Comparison of ENCODE assay signal across 15 cellular contexts in the genomic region with DNA sequence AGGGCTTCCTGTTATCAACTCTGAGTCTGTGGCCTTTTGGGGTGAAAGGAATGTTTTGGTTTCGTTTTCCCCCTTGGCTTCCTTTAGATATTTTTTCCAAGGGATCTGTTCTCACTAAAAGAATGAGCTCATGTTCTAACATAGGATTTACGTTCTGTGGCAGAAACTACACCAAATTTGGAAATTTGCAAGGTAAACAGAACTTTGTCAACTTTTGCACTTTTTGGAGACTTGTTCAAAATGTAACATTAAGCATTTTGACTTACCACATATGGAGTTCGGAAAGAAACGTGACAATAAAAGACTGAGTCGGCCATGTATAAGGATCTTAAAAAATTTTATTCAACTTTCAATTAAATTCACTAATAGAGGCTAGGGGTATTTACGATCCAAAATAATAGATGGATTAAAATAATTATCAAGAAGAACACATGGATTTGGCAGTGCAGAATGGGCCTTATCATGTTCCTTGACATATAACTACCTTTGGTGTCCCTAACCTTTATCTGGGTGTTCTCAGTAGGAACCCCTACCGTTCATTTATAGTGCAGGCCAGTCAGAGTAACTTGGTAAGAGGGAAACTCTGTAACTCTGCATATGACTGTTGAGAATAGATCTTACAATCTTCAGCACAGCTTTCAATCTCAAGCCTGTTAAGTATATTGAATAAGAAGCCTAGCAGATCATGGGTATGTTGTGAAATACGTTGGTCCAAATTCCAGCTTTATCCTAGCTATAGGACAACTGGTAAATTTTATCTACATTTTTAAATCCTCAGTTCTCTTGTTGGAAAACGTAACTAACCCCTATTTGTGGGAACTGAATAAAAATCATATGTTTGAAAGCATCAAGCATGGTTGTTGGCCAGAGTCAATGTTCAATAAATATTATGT. TPM values are rescaled to one million over a fixed set of nuclear protein-coding genes. Genes with fewer than 3 reads are reported as not detected.
A peak's percentile ranks its signal among the peaks of the same experiment; 100 is the strongest.
DNase-seq lines count a peak whose midpoint lies in the region; ATAC-seq, FAIRE-seq and TF ChIP-seq lines count a peak whose summit lies in the region.
"Had no signal": no experiment of that assay in that cellular context is flagged by ENCODE, and none has a peak within 500 bp of the region (broad histone marks: within the 10 kb centered on the region; RNA-seq: fewer than 3 reads in every experiment).

No MANE protein-coding gene starts in this region.

- CTCF ChIA-PET in mammary epithelial cell (lab: Charles Lee; ENCODE audit: low non-redundant PET) = no interaction called here
- CTCF ChIA-PET in HepG2 (lab: Yijun Ruan, JAX; ENCODE audit: low intra/inter-chr PET ratio, low total read pairs) = no interaction called here
- CTCF ChIA-PET in GM10248 (lab: Yijun Ruan, JAX) = interaction anchor here (1.3 to 7.6 kb wide), 2 partner anchors 9 to 12 kb away, joined by 4 to 75 read pairs; partner anchors contain the start of gene CPED1

- H3K4me3 ChIP-seq in mammary epithelial cell (replicated peaks in 1 of 3; ENCODE audit: insufficient read depth in 1 of 3, low read depth in 2 of 3, low read length in 3 of 3) (peak overlapping the region in 1 of 3 experiments; percentile 11), HepG2 (replicated peaks in 1 of 3; ENCODE audit: insufficient read depth in 1 of 3, low read depth in 2 of 3, low read length in 3 of 3) (no peak overlapping the region), tibial artery (peak overlapping the region; percentile 20 to 37)
- H3K4me3 ChIP-seq: Peyer's patch had no signal

- H4K20me1 ChIP-seq in mammary epithelial cell (ENCODE audit: insufficient read depth, low read length) = no peaks in the 10 kb centered on the region
- no peaks in the 10 kb centered on the region for H4K20me1 ChIP-seq in HepG2 (ENCODE audit: insufficient read depth, low read length)

- no peak overlapping the region for H3K9ac ChIP-seq in mammary epithelial cell (ENCODE audit: insufficient read depth, low read length)
- H3K9ac ChIP-seq in HepG2 (ENCODE audit: insufficient read depth, low read depth, low read length) = no peak overlapping the region

- no peak overlapping the region for H3K27ac ChIP-seq in mammary epithelial cell (ENCODE audit: insufficient read depth, low read depth, low read length)
- no peak overlapping the region for H3K27ac ChIP-seq in HepG2 (ENCODE audit: extremely low read length, insufficient read depth, low read length)
- H3K27ac ChIP-seq in tibial artery = peak overlapping the region; percentile 85 to 89
- H3K27ac ChIP-seq: epithelial cell of prostate had no signal

- H2AFZ ChIP-seq in mammary epithelial cell (ENCODE audit: low read depth, low read length) = no peak overlapping the region
- no peak overlapping the region for H2AFZ ChIP-seq in HepG2 (ENCODE audit: low read length)

- peak overlapping the region; percentile 39 for H3K4me2 ChIP-seq in mammary epithelial cell (ENCODE audit: insufficient read depth, low read depth, low read length)
- peak overlapping the region; percentile 12; the same call in 1 of the 2 replicates for H3K4me2 ChIP-seq in HepG2 (ENCODE audit: low read depth, low read length)

- TF ChIP-seq POLR2A in HepG2 (IDR thresholded peaks at IDR 0.05; ENCODE audit: insufficient read depth in 1 of 2, low read depth in 2 of 2, low read length in 2 of 2) = no peak

- DNase-seq in LoVo (ENCODE audit: low spot score) (peak; percentile 32), mammary epithelial cell (no peak), HepG2 (ENCODE audit: low spot score) (no peak), tibial artery (no peak), NCI-H345 treated with DMSO at 0.1 percent for 48 hours (lab: John Stamatoyannopoulos, UW; ENCODE audit: unreplicated experiment) (no peak), GM10248 (ENCODE audit: extremely low spot score) (no peak)
- DNase-seq: activated CD4-positive, alpha-beta T cell treated with anti-CD3 and anti-CD28 coated beads for 48 hours; activated naive CD4-positive, alpha-beta T cell treated with anti-CD3 and anti-CD28 coated beads, Interleukin-2, amount 50 U/mL, for 16 hours; mesendoderm; NCI-H187 treated with DMSO at 0.1 percent for 48 hours; Peyer's patch; stimulated activated CD4-positive, alpha-beta T cell treated with anti-CD3 and anti-CD28 coated beads, Interleukin-15, amount 100 ng/mL, for 24 hours; stimulated activated naive CD8-positive, alpha-beta T cell treated with anti-CD3 and anti-CD28 coated beads, Interleukin-15, amount 100 ng/mL, for 72 hours had no signal

- H3K9me3 ChIP-seq in mammary epithelial cell (replicated peaks; ENCODE audit: insufficient read depth, low read length) (no peaks in the 10 kb centered on the region), HepG2 (ENCODE audit: low read length) (no peaks in the 10 kb centered on the region), tibial artery (no peaks in the 10 kb centered on the region)
- H3K9me3 ChIP-seq: Peyer's patch had no signal

- in situ Hi-C loops in mammary epithelial cell (cut with MboI; ENCODE audit: low sequenced_read_pairs in 2 of 2) = no loop called here
- in situ Hi-C loops in HepG2 (cut with HindIII; ENCODE audit: extremely low pct_ligation_motif_present, low pct_unique_long_range_greater_than_20kb) = no loop called here

- H3K36me3 ChIP-seq in mammary epithelial cell (ENCODE audit: insufficient read depth, low read length) = no peaks in the 10 kb centered on the region
- H3K36me3 ChIP-seq in HepG2 (replicated peaks in 1 of 2; ENCODE audit: control insufficient read depth in 1 of 2, insufficient read depth in 2 of 2, low read length in 2 of 2) = no peaks in the 10 kb centered on the region
- H3K36me3 ChIP-seq in tibial artery = no peaks in the 10 kb centered on the region
- H3K36me3 ChIP-seq: Peyer's patch had no signal

- FAIRE-seq in HepG2 (lab: Jason Lieb, UNC) = no peak

- no peaks in the 10 kb centered on the region for H3K27me3 ChIP-seq in mammary epithelial cell (ENCODE audit: insufficient read depth, low read length)
- no peaks in the 10 kb centered on the region for H3K27me3 ChIP-seq in HepG2 (ENCODE audit: control insufficient read depth in 1 of 2, insufficient read depth in 2 of 2, low read length in 2 of 2)
- no peaks in the 10 kb centered on the region for H3K27me3 ChIP-seq in tibial artery
- H3K27me3 ChIP-seq: Peyer's patch had no signal

- TF ChIP-seq CTCF in mammary epithelial cell (conservative IDR thresholded peaks at IDR 0.05 in 1 of 2, IDR thresholded peaks at IDR 0.05 in 1 of 2; ENCODE audit: extremely low read depth in 1 of 2, insufficient read depth in 1 of 2, low read depth in 1 of 2, low read length in 2 of 2) = no peak
- TF ChIP-seq CTCF in HepG2 (CRISPR knock-in tag; IDR thresholded peaks at IDR 0.05) = no peak
- TF ChIP-seq CTCF in tibial artery (IDR thresholded peaks at IDR 0.05) = no peak
- TF ChIP-seq CTCF in GM10248 (IDR thresholded peaks at IDR 0.05; ENCODE audit: control extremely low read depth, extremely low read depth, low read depth, missing control alignments) = no peak

- POLR2A ChIA-PET in HepG2 (lab: Yijun Ruan, JAX) (no interaction called here), GM10248 (lab: Yijun Ruan, JAX) (no interaction called here)

- no peak for TF ChIP-seq RAD21 in HepG2 (CRISPR knock-in tag; IDR thresholded peaks at IDR 0.05)

- intact Hi-C loops in mammary epithelial cell (cut with micrococcal nuclease) = no loop called here
- intact Hi-C loops in HepG2 (cut with micrococcal nuclease; ENCODE audit: unreplicated experiment) = no loop called here
- intact Hi-C loops in tibial artery (cut with DNase I; ENCODE audit: low total_unique reads) = no loop called here

- dilution Hi-C loops in mammary epithelial cell (cut with HindIII; ENCODE audit: low sequenced_read_pairs) = no loop called here

- WGBS in mammary epithelial cell (ENCODE audit: low coverage, missing lambda C conversion rate) = 85% methylated on average over 9 of the region's 9 CpGs
- WGBS in HepG2 (ENCODE audit: low lambda C conversion rate) = 32% methylated on average over 9 of the region's 9 CpGs

- BruUV-seq in mammary epithelial cell (replicated peaks; lab: Mats Ljungman, UMichigan) (no TSS peak), HepG2 (replicated peaks; lab: Mats Ljungman, UMichigan) (no TSS peak)

- peaks cover 8% of the 10 kb centered on the region for H3K4me1 ChIP-seq in mammary epithelial cell (ENCODE audit: insufficient read depth, low read length)
- no peaks in the 10 kb centered on the region for H3K4me1 ChIP-seq in HepG2 (ENCODE audit: insufficient read depth, low read length)
- H3K4me1 ChIP-seq in tibial artery = peaks cover 0 to 92% (median 40%) of the 10 kb centered on the region in 4 donors

- ATAC-seq in HepG2 = no peak
- ATAC-seq in HG03025 (IDR thresholded peaks at IDR 0.05; ENCODE audit: low FRiP score, unreplicated experiment) = no peak
- ATAC-seq: stimulated activated naive CD8-positive, alpha-beta T cell treated with anti-CD3 and anti-CD28 coated beads, Interleukin-15, amount 100 ng/mL, for 72 hours had no signal

- no peaks in the 10 kb centered on the region for H3K79me2 ChIP-seq in mammary epithelial cell (ENCODE audit: insufficient read depth, low read length)
- H3K79me2 ChIP-seq in HepG2 (ENCODE audit: insufficient read depth, low read length) = no peaks in the 10 kb centered on the region

- TF ChIP-seq EP300 in HepG2 (IDR thresholded peaks at IDR 0.05; ENCODE audit: low read depth in 2 of 2, low read length in 2 of 2) = no peak
- TF ChIP-seq EP300 in HepG2 (CRISPR knock-in tag; IDR thresholded peaks at IDR 0.05; ENCODE audit: borderline replicate concordance) = no peak

RNA-seq across cellular contexts. Expression of gene CPED1, which starts 11.8 kb away (rescaled TPM):
- total RNA-seq in mammary epithelial cell = 1 to 10 TPM; 1.7 to 2.0 TPM
- 1.1 TPM for polyA plus RNA-seq in mammary epithelial cell
- 1.1 TPM for polyA minus RNA-seq in mammary epithelial cell
- total RNA-seq in HepG2 (2016; rRNA removed; fragmentation: Illumina TruSeq; extraction: Trizol) = 27.0 and 41.6 TPM in 2 replicates
- total RNA-seq in HepG2 (2016; cell fraction: cytosol; rRNA removed; fragmentation: Illumina TruSeq; extraction: Trizol; ENCODE audit: low read depth) = 19.1 and 22.1 TPM in 2 replicates
- total RNA-seq in HepG2 (2016; cell fraction: insoluble cytoplasmic fraction; rRNA removed; fragmentation: Illumina TruSeq; extraction: Trizol) = 26.8 and 37.9 TPM in 2 replicates
- total RNA-seq in HepG2 (2016; cell fraction: membrane; rRNA removed; fragmentation: Illumina TruSeq; extraction: Trizol) = 42.6 and 47.7 TPM in 2 replicates
- total RNA-seq in HepG2 (2016; cell fraction: nucleus; rRNA removed; fragmentation: Illumina TruSeq; extraction: Trizol) = 34.0 and 36.3 TPM in 2 replicates
- 8.1 and 11.5 TPM in 2 replicates for polyA plus RNA-seq in HepG2 (2011; rRNA removed)
- 5.7 and 8.0 TPM in 2 replicates for polyA plus RNA-seq in HepG2 (2011; cell fraction: cytosol; rRNA removed)
- polyA plus RNA-seq in HepG2 (2011; cell fraction: nucleus; rRNA removed) = 4.5 and 5.1 TPM in 2 replicates
- 8.0 and 9.2 TPM in 2 replicates for polyA plus RNA-seq in HepG2 (2012)
- 13.3 and 13.8 TPM in 2 replicates for polyA plus RNA-seq in HepG2 (2016; cell fraction: cytosol; fragmentation: Illumina TruSeq; extraction: Trizol; ENCODE audit: low read depth)
- 25.0 and 25.2 TPM in 2 replicates for polyA plus RNA-seq in HepG2 (2016; cell fraction: insoluble cytoplasmic fraction; fragmentation: Illumina TruSeq; extraction: Trizol; ENCODE audit: low read depth)
- 25.4 and 27.2 TPM in 2 replicates for polyA plus RNA-seq in HepG2 (2016; cell fraction: membrane; fragmentation: Illumina TruSeq; extraction: Trizol; ENCODE audit: low read depth)
- polyA plus RNA-seq in HepG2 (2016; cell fraction: nucleus; fragmentation: Illumina TruSeq; extraction: Trizol; ENCODE audit: insufficient read depth, low read depth) = 12.7 and 13.4 TPM in 2 replicates
- 2.6 and 9.2 TPM in 2 replicates for polyA minus RNA-seq in HepG2 (2011; rRNA and poly(A)+ RNA removed; ENCODE audit: low replicate concordance)
- polyA minus RNA-seq in HepG2 (2011; cell fraction: cytosol; rRNA and poly(A)+ RNA removed) = 6.2 and 8.8 TPM in 2 replicates
- polyA minus RNA-seq in HepG2 (2011; cell fraction: nucleus; rRNA and poly(A)+ RNA removed) = 22.3 and 31.6 TPM in 2 replicates

RNA-seq across cellular contexts. Expression of gene ING3, which starts 49.8 kb away (rescaled TPM):
- total RNA-seq in mammary epithelial cell (10 to 100 TPM; 11.7 TPM), HepG2 (2016; rRNA removed; fragmentation: Illumina TruSeq; extraction: Trizol) (12.8 and 17.3 TPM in 2 replicates)
- polyA plus RNA-seq in mammary epithelial cell (7.3 TPM), HepG2 (2011; rRNA removed) (4.8 and 6.9 TPM in 2 replicates)
- polyA minus RNA-seq in mammary epithelial cell = 4.1 TPM
- total RNA-seq in HepG2 (2016; cell fraction: cytosol; rRNA removed; fragmentation: Illumina TruSeq; extraction: Trizol; ENCODE audit: low read depth) = 5.4 and 5.6 TPM in 2 replicates
- total RNA-seq in HepG2 (2016; cell fraction: insoluble cytoplasmic fraction; rRNA removed; fragmentation: Illumina TruSeq; extraction: Trizol) = 12.3 and 17.5 TPM in 2 replicates
- total RNA-seq in HepG2 (2016; cell fraction: membrane; rRNA removed; fragmentation: Illumina TruSeq; extraction: Trizol) = 9.2 and 10.4 TPM in 2 replicates
- total RNA-seq in HepG2 (2016; cell fraction: nucleus; rRNA removed; fragmentation: Illumina TruSeq; extraction: Trizol) = 17.5 and 19.0 TPM in 2 replicates
- polyA plus RNA-seq in HepG2 (2011; cell fraction: cytosol; rRNA removed) = 1.9 and 3.0 TPM in 2 replicates
- 5.0 and 7.6 TPM in 2 replicates for polyA plus RNA-seq in HepG2 (2011; cell fraction: nucleus; rRNA removed)
- 4.6 and 5.4 TPM in 2 replicates for polyA plus RNA-seq in HepG2 (2012)
- 1.8 and 2.0 TPM in 2 replicates for polyA plus RNA-seq in HepG2 (2016; cell fraction: cytosol; fragmentation: Illumina TruSeq; extraction: Trizol; ENCODE audit: low read depth)
- polyA plus RNA-seq in HepG2 (2016; cell fraction: insoluble cytoplasmic fraction; fragmentation: Illumina TruSeq; extraction: Trizol; ENCODE audit: low read depth) = 14.2 and 14.8 TPM in 2 replicates
- 2.5 and 3.9 TPM in 2 replicates for polyA plus RNA-seq in HepG2 (2016; cell fraction: membrane; fragmentation: Illumina TruSeq; extraction: Trizol; ENCODE audit: low read depth)
- polyA plus RNA-seq in HepG2 (2016; cell fraction: nucleus; fragmentation: Illumina TruSeq; extraction: Trizol; ENCODE audit: insufficient read depth, low read depth) = 23.1 and 23.8 TPM in 2 replicates
- polyA minus RNA-seq in HepG2 (2011; rRNA and poly(A)+ RNA removed; ENCODE audit: low replicate concordance) = 3.6 and 5.1 TPM in 2 replicates
- polyA minus RNA-seq in HepG2 (2011; cell fraction: cytosol; rRNA and poly(A)+ RNA removed) = 1.4 and 3.0 TPM in 2 replicates
- polyA minus RNA-seq in HepG2 (2011; cell fraction: nucleus; rRNA and poly(A)+ RNA removed) = 31.2 and 43.5 TPM in 2 replicates

Comparison
In these comparisons a context has a peak if more than half of its experiments do, and no peak if none do; other contexts are left out.
1. H3K27ac ChIP-seq: peak in tibial artery (2 of 2); none in mammary epithelial cell (single experiment) and HepG2 (single experiment).
2. H3K4me3 ChIP-seq: peak in tibial artery (2 of 2); none in HepG2 (0 of 3).